8 cellular contexts compared by ENCODE assay signal in the genomic region with DNA sequence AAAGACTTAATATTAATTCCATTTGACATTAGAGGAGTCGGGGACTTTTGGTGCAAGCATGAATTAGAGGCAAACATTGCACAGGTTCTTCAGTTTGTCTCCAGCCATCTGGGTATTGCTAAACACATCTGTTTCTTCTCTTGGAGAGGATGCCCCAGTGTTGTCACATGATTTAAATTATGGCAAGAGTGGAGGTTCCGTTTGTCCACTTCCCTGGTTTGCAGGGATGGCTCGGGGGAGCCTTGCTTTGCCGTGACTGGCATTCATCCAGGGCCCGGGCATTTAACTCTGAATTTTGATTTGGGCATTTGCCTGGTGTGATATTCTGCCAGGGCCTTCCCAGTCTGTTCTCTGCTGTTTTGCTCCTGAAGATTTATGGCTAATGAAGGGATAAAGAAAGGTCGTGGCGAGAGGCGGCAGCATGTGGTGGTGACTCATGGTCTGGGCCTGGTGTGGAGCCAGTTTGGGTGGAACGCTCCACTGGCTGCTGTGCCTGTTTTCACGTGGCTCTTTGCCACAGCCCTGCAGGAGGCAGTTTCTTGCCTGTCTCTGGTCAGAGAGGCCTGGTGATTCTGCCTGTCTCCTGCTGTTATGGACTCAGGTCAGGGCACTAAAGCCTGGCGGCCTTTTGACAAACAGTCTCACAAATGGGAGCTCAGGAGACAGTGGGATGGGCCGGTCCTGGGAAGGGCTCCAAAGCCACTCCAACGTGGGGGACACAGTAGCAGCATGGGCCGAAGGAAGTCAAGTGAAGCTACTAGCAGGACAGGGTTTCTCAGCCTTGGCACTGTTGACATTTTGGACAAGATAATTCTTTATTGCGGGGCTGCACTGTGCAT.
A peak's percentile ranks its signal among the peaks of the same experiment; 100 is the strongest.
DNase-seq lines count a peak whose midpoint lies in the region; FAIRE-seq and TF ChIP-seq lines count a peak whose summit lies in the region.

No MANE protein-coding gene starts in this region.

- DNase-seq in DMS153 treated with DMSO at 0.1 percent for 48 hours (lab: John Stamatoyannopoulos, UW; ENCODE audit: unreplicated experiment) (peak; percentile 74), NCI-H1694 (lab: John Stamatoyannopoulos, UW) (peak; percentile 59), bronchial epithelial cell (ENCODE audit: low read depth) (peak; percentile 74), kidney tubule cell (ENCODE audit: low spot score) (peak; percentile 99), iPS-NIHi7 (ENCODE audit: extremely low spot score) (no peak)
- no peak for DNase-seq in activated T-cell treated with anti-CD3 and anti-CD28 coated beads, Interleukin-2, amount 50 U/mL, for 1 hour
- no peak for DNase-seq in stimulated activated naive CD4-positive, alpha-beta T cell (lab: John Stamatoyannopoulos, UW)

- peak overlapping the region; percentile 92 for H3K27ac ChIP-seq in subcutaneous abdominal adipose tissue (ENCODE audit: low read depth, low read length)

- H3K36me3 ChIP-seq in bronchial epithelial cell (ENCODE audit: control insufficient read depth, insufficient read depth, low read length): no peaks in the 10 kb centered on the region
- no peaks in the 10 kb centered on the region for H3K36me3 ChIP-seq in subcutaneous abdominal adipose tissue (ENCODE audit: control insufficient read depth in 5 of 5, insufficient read depth in 5 of 5, low read length in 5 of 5)

- TF ChIP-seq CTCF in bronchial epithelial cell (IDR thresholded peaks at IDR 0.05; ENCODE audit: insufficient read depth, low read length, severe bottlenecking): no peak

- H3K9me3 ChIP-seq in subcutaneous abdominal adipose tissue (ENCODE audit: control insufficient read depth in 5 of 5, low read length in 5 of 5): no peaks in the 10 kb centered on the region

- no peak for FAIRE-seq in bronchial epithelial cell (lab: Jason Lieb, UNC)

- H3K27me3 ChIP-seq in bronchial epithelial cell (ENCODE audit: control insufficient read depth, insufficient read depth, low read length) (no peaks in the 10 kb centered on the region), subcutaneous abdominal adipose tissue (ENCODE audit: control insufficient read depth in 5 of 5, insufficient read depth in 4 of 5, low read length in 5 of 5) (no peaks in the 10 kb centered on the region)

- no peak overlapping the region for H3K4me3 ChIP-seq in bronchial epithelial cell (ENCODE audit: low read depth, low read length)
- H3K4me3 ChIP-seq in subcutaneous abdominal adipose tissue (ENCODE audit: low read depth in 1 of 5, low read length in 5 of 5): peak overlapping the region in 3 of 5 donors; percentile 4 to 14 (median 10)

- H3K9ac ChIP-seq in subcutaneous abdominal adipose tissue (ENCODE audit: low read length in 5 of 5): peak overlapping the region in 2 of 5 donors; percentile 21 to 45

- H3K4me1 ChIP-seq in subcutaneous abdominal adipose tissue (ENCODE audit: control insufficient read depth in 5 of 5, insufficient read depth in 5 of 5, low read length in 5 of 5): peaks cover 3 to 42% (median 35%) of the 10 kb centered on the region in 5 donors

Comparison
In these comparisons a context has a peak if more than half of its experiments do, and no peak if none do; other contexts are left out.
1. DNase-seq: peak in DMS153 treated with DMSO at 0.1 percent for 48 hours (single experiment), NCI-H1694 (single experiment), bronchial epithelial cell (single experiment) and kidney tubule cell (single experiment); none in iPS-NIHi7 (single experiment), activated T-cell treated with anti-CD3 and anti-CD28 coated beads, Interleukin-2, amount 50 U/mL, for 1 hour (single experiment) and stimulated activated naive CD4-positive, alpha-beta T cell (0 of 6).